12 cellular contexts compared by ENCODE assay signal in genomic region chr3:184228376-184229137, GRCh38. TPM values are rescaled to one million over a fixed set of nuclear protein-coding genes. Genes with fewer than 3 reads are reported as not detected.
DNase-seq lines count a peak whose midpoint lies in the region; ATAC-seq and TF ChIP-seq lines count a peak whose summit lies in the region.
"Had no signal": no experiment of that assay in that cellular context is flagged by ENCODE, and none has a peak within 500 bp of the region (broad histone marks: within the 10 kb centered on the region; RNA-seq: fewer than 3 reads in every experiment).

No MANE protein-coding gene starts in this region.

- H3K9me3 Mint-ChIP-seq in T-helper 1 cell treated with Interleukin-12 subunit alpha and Interleukin-12 subunit beta and Interleukin-4 antibody, amounts not matched to agents 30 μg/mL and 1 μg/mL, for 36 hours, result no peaks in the 10 kb centered on the region

- peaks cover 65% of the 10 kb centered on the region for H3K27me3 ChIP-seq in MM.1S (replicated peaks; ENCODE audit: insufficient read depth, low read length)
- peaks cover 0 to 25% (median 3%) of the 10 kb centered on the region in 45 donors for H3K27me3 ChIP-seq in dorsolateral prefrontal cortex

- TF ChIP-seq CTCF in MM.1S (IDR thresholded peaks at IDR 0.05; ENCODE audit: low read length) (no peak), dorsolateral prefrontal cortex (IDR thresholded peaks at IDR 0.05 in 54 of 56, conservative IDR thresholded peaks at IDR 0.05 in 2 of 56; ENCODE audit: low read depth in 1 of 56, partially characterized antibody in 56 of 56) (no peak)

- H3K36me3 Mint-ChIP-seq in T-helper 1 cell treated with Interleukin-12 subunit alpha and Interleukin-12 subunit beta and Interleukin-4 antibody, amounts not matched to agents 30 μg/mL and 1 μg/mL, for 36 hours (ENCODE audit: low read depth), result no peaks in the 10 kb centered on the region

- no peaks in the 10 kb centered on the region for H3F3A ChIP-seq in MM.1S (ENCODE audit: insufficient read depth, low read length)

- no peaks in the 10 kb centered on the region for H3K4me1 ChIP-seq in MM.1S (ENCODE audit: low read length)

- no peak overlapping the region for H3K9ac ChIP-seq in MM.1S (ENCODE audit: low read length)

- H3K9me3 ChIP-seq in MM.1S (replicated peaks; ENCODE audit: insufficient read depth, low read length), result no peaks in the 10 kb centered on the region
- H3K9me3 ChIP-seq: tibial artery had no signal

- peaks cover 71% of the 10 kb centered on the region for H3K27me3 Mint-ChIP-seq in T-helper 1 cell treated with Interleukin-12 subunit alpha and Interleukin-12 subunit beta and Interleukin-4 antibody, amounts not matched to agents 30 μg/mL and 1 μg/mL, for 36 hours (ENCODE audit: low read depth)

- peak overlapping the region; percentile 100 for H3K4me2 ChIP-seq in MM.1S (ENCODE audit: low read depth, low read length)

- no peaks in the 10 kb centered on the region for H3K36me3 ChIP-seq in MM.1S (replicated peaks; ENCODE audit: insufficient read depth, low read length)
- H3K36me3 ChIP-seq: tibial artery had no signal

- H2AFZ ChIP-seq in MM.1S (ENCODE audit: low read length), result peak overlapping the region; percentile 57; the same call in 1 of the 2 replicates

- peak overlapping the region; percentile 75; the same call in 1 of the 2 replicates for H3K4me3 ChIP-seq in MM.1S (ENCODE audit: low read length)
- peak overlapping the region in 55 of 59 donors; percentile 48 to 80 (median 69) for H3K4me3 ChIP-seq in dorsolateral prefrontal cortex

- no peak overlapping the region for H3K27ac Mint-ChIP-seq in T-helper 1 cell treated with Interleukin-12 subunit alpha and Interleukin-12 subunit beta and Interleukin-4 antibody, amounts not matched to agents 30 μg/mL and 1 μg/mL, for 36 hours

- no peak overlapping the region for H3K27ac ChIP-seq in MM.1S (ENCODE audit: low read length)
- peak overlapping the region in 38 of 59 donors; percentile 18 to 89 (median 62) for H3K27ac ChIP-seq in dorsolateral prefrontal cortex
- H3K27ac ChIP-seq: tibial artery had no signal

- peak; percentile 22 for ATAC-seq in sciatic nerve
- ATAC-seq in GM19467 (IDR thresholded peaks at IDR 0.05; ENCODE audit: unreplicated experiment), result no peak

- DNase-seq in T-helper 1 cell (no peak), MM.1S (no peak), dorsolateral prefrontal cortex (no peak), sciatic nerve (ENCODE audit: low spot score) (peak; percentile 48), SK-N-DZ (ENCODE audit: low spot score) (no peak), NOMO-1 treated with dmso at 0.1 percent for 144 hours (lab: John Stamatoyannopoulos, UW; ENCODE audit: unreplicated experiment) (no peak)
- DNase-seq: SIG-M5, tibial artery had no signal

- H3K9me2 ChIP-seq in MM.1S (replicated peaks; ENCODE audit: insufficient read depth, low read length), result no peaks in the 10 kb centered on the region

- intact Hi-C loops in dorsolateral prefrontal cortex (cut with DNase I), result no loop called here
- intact Hi-C loops in sciatic nerve (cut with DNase I), result no loop called here

- H4K20me1 ChIP-seq in MM.1S (ENCODE audit: insufficient read depth, low read length), result no peaks in the 10 kb centered on the region

- H3K4me3 Mint-ChIP-seq in T-helper 1 cell treated with Interleukin-12 subunit alpha and Interleukin-12 subunit beta and Interleukin-4 antibody, amounts not matched to agents 30 μg/mL and 1 μg/mL, for 36 hours, result peak overlapping the region; percentile 28

- H3K79me2 ChIP-seq in MM.1S (ENCODE audit: low read length), result no peaks in the 10 kb centered on the region

- peaks cover 12% of the 10 kb centered on the region for H3K4me1 Mint-ChIP-seq in T-helper 1 cell treated with Interleukin-12 subunit alpha and Interleukin-12 subunit beta and Interleukin-4 antibody, amounts not matched to agents 30 μg/mL and 1 μg/mL, for 36 hours (ENCODE audit: low read depth)

RNA-seq across cellular contexts. Expression of gene VWA5B2, which starts 0.8 kb away (rescaled TPM):
- 100 to 1,000 TPM in 1 of 120 experiments, 10 to 100 TPM in 119; 22.0 to 127 (median 48.6) TPM for total RNA-seq in dorsolateral prefrontal cortex
- 0.53 TPM for total RNA-seq in sciatic nerve
- 11.3 and 11.7 TPM in 2 replicates for polyA plus RNA-seq in SK-N-DZ (2014; cell fraction: cytosol; rRNA removed)
- 60.4 and 113 TPM in 2 replicates for polyA plus RNA-seq in SK-N-DZ (2014; cell fraction: nucleus; rRNA removed)
- total RNA-seq: lower leg skin had no signal
- polyA plus RNA-seq: AG04450 had no signal

RNA-seq across cellular contexts. Expression of gene ALG3, which starts 20.2 kb away (rescaled TPM):
- total RNA-seq in dorsolateral prefrontal cortex (10 to 100 TPM; 10.2 to 27.1 (median 17.8) TPM), sciatic nerve (16.7 TPM)
- polyA plus RNA-seq in SK-N-DZ (2014; cell fraction: cytosol; rRNA removed), result 108 and 118 TPM in 2 replicates
- polyA plus RNA-seq in SK-N-DZ (2014; cell fraction: nucleus; rRNA removed), result 87.2 and 130 TPM in 2 replicates

RNA-seq across cellular contexts. Expression of gene EEF1AKMT4, which starts 20.9 kb away (rescaled TPM):
- total RNA-seq in dorsolateral prefrontal cortex (1 to 10 TPM in 9 of 120 experiments, under 1 TPM in 71, not detected in 40; 0.25 to 1.6 (median 0.52) TPM), sciatic nerve (1.3 TPM)
- polyA plus RNA-seq in SK-N-DZ (2014; cell fraction: cytosol; rRNA removed), result 21.0 and 21.2 TPM in 2 replicates
- 11.0 and 12.2 TPM in 2 replicates for polyA plus RNA-seq in SK-N-DZ (2014; cell fraction: nucleus; rRNA removed)

RNA-seq across cellular contexts. Expression of gene CAMK2N2, which starts 32.8 kb away (rescaled TPM):
- total RNA-seq in dorsolateral prefrontal cortex (10 to 100 TPM; 12.9 to 76.7 (median 45.6) TPM), sciatic nerve (0.53 TPM)
- polyA plus RNA-seq in SK-N-DZ (2014; cell fraction: cytosol; rRNA removed), result 3.4 and 3.9 TPM in 2 replicates
- polyA plus RNA-seq in SK-N-DZ (2014; cell fraction: nucleus; rRNA removed), result 0.60 and 1.1 TPM in 2 replicates
- total RNA-seq: lower leg skin had no signal

RNA-seq across cellular contexts. Expression of gene ABCF3, which starts 42.6 kb away (rescaled TPM):
- 100 to 1,000 TPM in 54 of 120 experiments, 10 to 100 TPM in 66; 72.1 to 140 (median 98.1) TPM for total RNA-seq in dorsolateral prefrontal cortex
- total RNA-seq in sciatic nerve, result 67.4 TPM
- polyA plus RNA-seq in SK-N-DZ (2014; cell fraction: cytosol; rRNA removed), result 18.0 and 31.9 TPM in 2 replicates
- 93.1 and 143 TPM in 2 replicates for polyA plus RNA-seq in SK-N-DZ (2014; cell fraction: nucleus; rRNA removed)

Comparison
In these comparisons a context has a peak if more than half of its experiments do, and no peak if none do; other contexts are left out.
1. RNA of gene VWA5B2, which starts 0.8 kb away (total RNA-seq): 22.0 to 127 TPM in dorsolateral prefrontal cortex; 0.53 TPM in sciatic nerve (single experiment); every median in the first group is over 10 times any median in the second.